8 cellular contexts compared by ENCODE assay signal in genomic region chrX:48521353-48522243, GRCh38. TPM values are rescaled to one million over a fixed set of nuclear protein-coding genes. Genes with fewer than 3 reads are reported as not detected.
A peak's percentile ranks its signal among the peaks of the same experiment; 100 is the strongest.
DNase-seq lines count a peak whose midpoint lies in the region; ATAC-seq, FAIRE-seq and TF ChIP-seq lines count a peak whose summit lies in the region.

Gene EBP (plus strand): TSS chrX:48521808. CDS start chrX:48523772, 1,964 bp downstream.

- BruUV-seq in IMR-90 (replicated peaks; lab: Mats Ljungman, UMichigan) (no TSS peak), OCI-LY7 (replicated peaks; lab: Mats Ljungman, UMichigan) (TSS peak; percentile 78)

- no peak for TF ChIP-seq RAD21 in IMR-90 (IDR thresholded peaks at IDR 0.05; ENCODE audit: low read length)

- H3K4ac ChIP-seq in IMR-90 (ENCODE audit: low read depth, low read length), result peak within 1 kb of the TSS; percentile 87

- DNase-seq in D721Med (ENCODE audit: insufficient read length, low spot score) (peak; percentile 59), IMR-90 (peak; percentile 77), OCI-LY7 (ENCODE audit: low spot score) (peak; percentile 94), epidermal melanocyte (ENCODE audit: insufficient read length, low spot score) (peak; percentile 90)
- peak; percentile 94 for DNase-seq in activated CD8-positive, alpha-beta memory T cell treated with anti-CD3 and anti-CD28 coated beads, Interleukin-2, amount 50 U/mL, for 48 hours
- DNase-seq in stimulated activated CD8-positive, alpha-beta memory T cell treated with anti-CD3 and anti-CD28 coated beads, Interleukin-2, amount 100 ng/mL, for 48 hours (ENCODE audit: low read depth in 2 of 2), result peak; percentile 87 to 90

- peak within 1 kb of the TSS; percentile 93 for H3K14ac ChIP-seq in IMR-90 (replicated peaks; ENCODE audit: low read depth, low read length)

- H3K4me2 ChIP-seq in IMR-90 (ENCODE audit: low read depth, low read length), result peak within 1 kb of the TSS; percentile 94
- peak within 1 kb of the TSS; percentile 96 for H3K4me2 ChIP-seq in OCI-LY7 (ENCODE audit: low read length)

- peak within 1 kb of the TSS; percentile 92 to 93 for H4K8ac ChIP-seq in IMR-90 (ENCODE audit: low read depth in 2 of 2, low read length in 2 of 2)

- H2BK120ac ChIP-seq in IMR-90 (ENCODE audit: low read depth, low read length), result peak within 1 kb of the TSS; percentile 2; the same call in 1 of the 2 replicates

- TF ChIP-seq CTCF in D721Med (IDR thresholded peaks at IDR 0.05; ENCODE audit: insufficient read depth, missing control alignments) (no peak), IMR-90 (conservative IDR thresholded peaks at IDR 0.05; ENCODE audit: low read depth, low read length) (no peak), OCI-LY7 (conservative IDR thresholded peaks at IDR 0.05; ENCODE audit: low read length) (no peak)

- ATAC-seq in GM21528 (IDR thresholded peaks at IDR 0.05; ENCODE audit: low FRiP score, unreplicated experiment), result peak; percentile 93
- ATAC-seq in IMR-90 (ENCODE audit: low read depth), result peak; percentile 100

- H2AK5ac ChIP-seq in IMR-90 (ENCODE audit: low read depth, low read length), result peak within 1 kb of the TSS; percentile 59; the same call in 1 of the 2 replicates

- peak within 1 kb of the TSS; percentile 93 for H2AFZ ChIP-seq in IMR-90 (replicated peaks; ENCODE audit: low read length, poor library complexity)
- peak within 1 kb of the TSS; percentile 77; the same call in 1 of the 2 replicates for H2AFZ ChIP-seq in OCI-LY7 (ENCODE audit: low read length)

- H3K79me2 ChIP-seq in OCI-LY7 (ENCODE audit: insufficient read depth, low read depth, low read length), result peaks cover 31% of the 10 kb centered on the region

- peak within 1 kb of the TSS; percentile 84 for H3K9ac ChIP-seq in IMR-90 (ENCODE audit: low read depth, low read length)

- H3K36me3 ChIP-seq in IMR-90 (ENCODE audit: control insufficient read depth, insufficient read depth, low read length) (no peaks in the 10 kb centered on the region), OCI-LY7 (ENCODE audit: insufficient read depth, low read length) (peaks cover 30% of the 10 kb centered on the region)

- 33% methylated on average over 13 of the region's 66 CpGs; no CpG with 5 or more reads in 1 of the 2 experiments for WGBS in IMR-90 (ENCODE audit: extremely low coverage in 2 of 2, insufficient read length in 1 of 2), 2 experiments

- peaks cover 3 to 6% of the 10 kb centered on the region in 2 experiments; a peak in 3 of 4 replicates for H3K79me1 ChIP-seq in IMR-90 (ENCODE audit: low read depth in 1 of 2, low read length in 2 of 2)

- H3K4me3 ChIP-seq in IMR-90 (ENCODE audit: insufficient read depth, low read depth, low read length), result peak within 1 kb of the TSS; percentile 63
- H3K4me3 ChIP-seq in OCI-LY7 (ENCODE audit: low read depth, low read length, poor library complexity, severe bottlenecking), result peak within 1 kb of the TSS; percentile 95
- H3K4me3 ChIP-seq in mononuclear cell (ENCODE audit: low read length), result peak within 1 kb of the TSS; percentile 49

- no peak for FAIRE-seq in D721Med (lab: Jason Lieb, UNC)

- peak within 1 kb of the TSS; percentile 89 for H2AK9ac ChIP-seq in IMR-90 (replicated peaks; ENCODE audit: low read depth, low read length, poor library complexity)

- peak within 1 kb of the TSS; percentile 75 for H4K5ac ChIP-seq in IMR-90 (ENCODE audit: low read depth, low read length)

- in situ Hi-C loops in IMR-90 (cut with MboI; ENCODE audit: low sequenced_read_pairs), result no loop called here

- H3K27ac ChIP-seq in IMR-90 (ENCODE audit: insufficient read depth, low read length) (peak within 1 kb of the TSS; percentile 47), OCI-LY7 (ENCODE audit: low read depth, low read length, poor library complexity, severe bottlenecking) (peak within 1 kb of the TSS; percentile 95)

- dilution Hi-C loops in IMR-90 (cut with HindIII; ENCODE audit: low sequenced_read_pairs, unreplicated experiment), result no loop called here

- intact Hi-C loops in IMR-90 (cut with micrococcal nuclease), result no loop called here
- intact Hi-C loops in OCI-LY7 (cut with micrococcal nuclease; ENCODE audit: unreplicated experiment), result loop anchor here (5.0 kb wide), 2 partner anchors 44 to 51 kb away; partner anchors contain the start of genes FTSJ1 and RBM3

- no peaks in the 10 kb centered on the region for H3K9me2 ChIP-seq in OCI-LY7 (ENCODE audit: insufficient read depth, low read length)

- no peaks in the 10 kb centered on the region for H3K27me3 ChIP-seq in IMR-90 (ENCODE audit: control insufficient read depth, insufficient read depth, low read length)
- H3K27me3 ChIP-seq in mononuclear cell (ENCODE audit: insufficient read depth, low read length), result no peaks in the 10 kb centered on the region

- H3K23ac ChIP-seq in IMR-90 (ENCODE audit: low read depth, low read length), result peak within 1 kb of the TSS; percentile 94

- H2BK5ac ChIP-seq in IMR-90 (ENCODE audit: low read depth, low read length, poor library complexity, severe bottlenecking), result peak within 1 kb of the TSS; percentile 31

- no peaks in the 10 kb centered on the region; the same call in 1 of the 2 replicates for H3K9me3 ChIP-seq in IMR-90 (ENCODE audit: control insufficient read depth, insufficient read depth, low read length)
- H3K9me3 ChIP-seq in OCI-LY7 (ENCODE audit: low read length), result no peaks in the 10 kb centered on the region
- no peaks in the 10 kb centered on the region for H3K9me3 ChIP-seq in mononuclear cell (ENCODE audit: low read depth, low read length)

- peak; percentile 35; the same call in 1 of the 2 replicates for TF ChIP-seq POLR2A in IMR-90 (IDR thresholded peaks at IDR 0.05; ENCODE audit: low read depth, low read length)

- H3K9me1 ChIP-seq in IMR-90 (ENCODE audit: insufficient read depth, low read length), result 0 out of 2 replicates have a peak, but pooled peaks cover 3% of the 10 kb centered on the region

- 0 out of 2 replicates have a peak, but pooled peaks cover 2% of the 10 kb centered on the region for H3K4me1 ChIP-seq in IMR-90 (ENCODE audit: control insufficient read depth, insufficient read depth, low read length)
- H3K4me1 ChIP-seq in OCI-LY7 (ENCODE audit: insufficient read depth, low read length, poor library complexity, severe bottlenecking), result peaks cover 50% of the 10 kb centered on the region
- H3K4me1 ChIP-seq in mononuclear cell (ENCODE audit: insufficient read depth, low read length), result peaks cover 30% of the 10 kb centered on the region

- peak within 1 kb of the TSS; percentile 67 for H3K56ac ChIP-seq in IMR-90 (ENCODE audit: extremely low read depth, insufficient read depth, low read length)

- no peak within 1 kb of the TSS for H3K18ac ChIP-seq in IMR-90 (ENCODE audit: low read depth, low read length)

- POLR2A ChIA-PET in IMR-90 (lab: Charles Lee; ENCODE audit: unreplicated experiment) (no interaction called here), OCI-LY7 (lab: Charles Lee) (interaction anchor here (1.6 kb wide), 1 partner anchor 50 kb away, joined by 3 read pairs; no protein-coding TSS in a partner anchor)

- H2BK15ac ChIP-seq in IMR-90 (ENCODE audit: low read depth, low read length), result no peak within 1 kb of the TSS

- H4K91ac ChIP-seq in IMR-90 (ENCODE audit: insufficient read depth, low read depth, low read length), result peak within 1 kb of the TSS; percentile 70

- CTCF ChIA-PET in IMR-90 (lab: Yijun Ruan, JAX) (interaction anchor here (0.6 kb wide), 1 partner anchor 41 kb away, joined by 3 read pairs; no protein-coding TSS in a partner anchor), OCI-LY7 (lab: Charles Lee; ENCODE audit: unreplicated experiment) (no interaction called here)

- no peak within 1 kb of the TSS for H2BK20ac ChIP-seq in IMR-90 (ENCODE audit: low read depth, low read length)

- no peaks in the 10 kb centered on the region for H4K20me1 ChIP-seq in IMR-90 (ENCODE audit: insufficient read depth, low read length)
- H4K20me1 ChIP-seq in OCI-LY7 (ENCODE audit: insufficient read depth, low read length), result no peaks in the 10 kb centered on the region

TF ChIP-seq in IMR-90, 13 proteins besides CTCF, POLR2A, EP300 and RAD21:
- no peak for TF ChIP-seq FOS (IDR thresholded peaks at IDR 0.05; ENCODE audit: low read depth, low read length)
- TF ChIP-seq, protein P1, sequence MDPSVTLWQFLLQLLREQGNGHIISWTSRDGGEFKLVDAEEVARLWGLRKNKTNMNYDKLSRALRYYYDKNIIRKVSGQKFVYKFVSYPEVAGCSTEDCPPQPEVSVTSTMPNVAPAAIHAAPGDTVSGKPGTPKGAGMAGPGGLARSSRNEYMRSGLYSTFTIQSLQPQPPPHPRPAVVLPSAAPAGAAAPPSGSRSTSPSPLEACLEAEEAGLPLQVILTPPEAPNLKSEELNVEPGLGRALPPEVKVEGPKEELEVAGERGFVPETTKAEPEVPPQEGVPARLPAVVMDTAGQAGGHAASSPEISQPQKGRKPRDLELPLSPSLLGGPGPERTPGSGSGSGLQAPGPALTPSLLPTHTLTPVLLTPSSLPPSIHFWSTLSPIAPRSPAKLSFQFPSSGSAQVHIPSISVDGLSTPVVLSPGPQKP (IDR thresholded peaks at IDR 0.05; ENCODE audit: borderline replicate concordance, low read depth, low read length), result no peak
- TF ChIP-seq MAFK (IDR thresholded peaks at IDR 0.05; ENCODE audit: low read depth, low read length), result no peak
- TF ChIP-seq MXI1 (IDR thresholded peaks at IDR 0.05; ENCODE audit: borderline replicate concordance, low read depth, low read length), result no peak
- peak; percentile 89 for TF ChIP-seq BHLHE40 (IDR thresholded peaks at IDR 0.05; ENCODE audit: low read depth, low read length)
- no peak for TF ChIP-seq CEBPB (IDR thresholded peaks at IDR 0.05; ENCODE audit: low read depth, low read length)
- peak; percentile 94 for TF ChIP-seq USF2 (IDR thresholded peaks at IDR 0.05; ENCODE audit: low read depth, low read length)
- no peak for TF ChIP-seq RCOR1 (IDR thresholded peaks at IDR 0.05; ENCODE audit: insufficient replicate concordance, low read length)
- no peak for TF ChIP-seq SMC3 (IDR thresholded peaks at IDR 0.05; ENCODE audit: low read depth, low read length)

RNA-seq across cellular contexts. Expression of gene EBP, which starts in this region (rescaled TPM):
- total RNA-seq in IMR-90 (2012; rRNA removed) (66.7 and 78.9 TPM in 2 replicates), OCI-LY7 (2022) (110 and 126 TPM in 2 replicates), mononuclear cell (27.6 TPM)
- polyA plus RNA-seq in IMR-90 (2012; rRNA removed), result 39.4 and 43.2 TPM in 2 replicates
- 41.8 and 48.6 TPM in 2 replicates for polyA plus RNA-seq in IMR-90 (2012; cell fraction: cytosol; rRNA removed)
- polyA plus RNA-seq in IMR-90 (2012; cell fraction: nucleus; rRNA removed; ENCODE audit: low replicate concordance), result 24.3 and 62.6 TPM in 2 replicates
- total RNA-seq in OCI-LY7 (2014; rRNA removed; shearing (Covaris generic)), result 94.4 and 101 TPM in 2 replicates

Comparison
In these comparisons a context has a peak if more than half of its experiments do, and no peak if none do; other contexts are left out.
1. Peak in every context shown above with its lines: DNase-seq, ATAC-seq, H3K4me3 ChIP-seq and H3K27ac ChIP-seq.